15 cellular contexts compared by ENCODE assay signal in the genomic region with DNA sequence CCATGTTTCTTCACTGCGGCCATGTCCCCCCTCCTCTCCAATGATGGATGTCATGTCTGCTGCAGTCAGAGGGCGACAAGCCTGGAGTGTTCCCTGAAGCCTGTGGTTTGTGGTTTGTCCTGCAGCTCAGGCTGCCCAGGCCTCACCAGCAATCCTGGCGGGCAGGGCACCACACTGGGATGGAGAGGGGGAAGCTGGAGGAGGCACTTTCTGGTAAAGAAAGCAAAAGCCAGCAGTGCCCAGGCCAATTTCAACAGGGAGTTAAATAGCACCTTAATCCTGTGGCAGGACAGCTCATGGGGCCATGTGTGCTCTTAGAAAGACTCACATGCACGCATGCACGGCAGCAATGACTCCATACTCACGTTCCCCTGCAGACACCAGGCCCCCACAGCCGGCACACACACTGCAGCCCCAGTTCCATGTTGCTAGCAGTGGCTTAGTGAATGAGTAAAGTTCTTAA.
A peak's percentile ranks its signal among the peaks of the same experiment; 100 is the strongest.
DNase-seq lines count a peak whose midpoint lies in the region; ATAC-seq and TF ChIP-seq lines count a peak whose summit lies in the region.
"Had no signal": no experiment of that assay in that cellular context is flagged by ENCODE, and none has a peak within 500 bp of the region (broad histone marks: within the 10 kb centered on the region; RNA-seq: fewer than 3 reads in every experiment).

No MANE protein-coding gene starts in this region.

- H3K9me3 ChIP-seq in right lobe of liver (no peaks in the 10 kb centered on the region), thoracic aorta (no peaks in the 10 kb centered on the region), lower lobe of right lung (no peaks in the 10 kb centered on the region)

- H3K4me3 ChIP-seq in right lobe of liver = no peak overlapping the region
- H3K4me3 ChIP-seq in thoracic aorta = peak overlapping the region; percentile 46
- no peak overlapping the region for H3K4me3 ChIP-seq in lower lobe of right lung

- 36% methylated on average over 3 of the region's 7 CpGs for WGBS in right lobe of liver (ENCODE audit: insufficient coverage, low coverage, low lambda C conversion rate, missing lambda C conversion rate)

- intact Hi-C loops in right lobe of liver (cut with DNase I) = no loop called here
- intact Hi-C loops in lower lobe of right lung (cut with DNase I) = no loop called here

- DNase-seq in LHCN-M2 (ENCODE audit: low read depth) (peak; percentile 79), astrocyte of the hippocampus (ENCODE audit: low read depth, low spot score) (peak; percentile 84), right lobe of liver (no peak), thoracic aorta (ENCODE audit: low spot score) (no peak), NCI-H446 (lab: John Stamatoyannopoulos, UW) (no peak), DMS79 (lab: John Stamatoyannopoulos, UW) (no peak), lower lobe of right lung (no peak)
- DNase-seq: activated CD4-positive, alpha-beta T cell treated with anti-CD3 and anti-CD28 coated beads for 48 hours; activated naive CD8-positive, alpha-beta T cell treated with anti-CD3 and anti-CD28 coated beads, Interleukin-2, amount 10 ng/mL, durations not matched to agents 7 days and 5 days; activated T-cell treated with anti-CD3 and anti-CD28 coated beads, Interleukin-2, amount 50 U/mL, for 24 hours; NCI-H2029; NCI-H69; T-helper 2 cell had no signal

- H3K36me3 ChIP-seq in right lobe of liver (peaks cover 0 to 35% (median 21%) of the 10 kb centered on the region in 4 donors), thoracic aorta (peaks cover 37% of the 10 kb centered on the region), lower lobe of right lung (peaks cover 95% of the 10 kb centered on the region)

- H3K4me1 ChIP-seq in right lobe of liver = peaks cover 0 to 42% (median 21%) of the 10 kb centered on the region in 4 donors
- peaks cover 15 to 23% of the 10 kb centered on the region in 2 donors for H3K4me1 ChIP-seq in thoracic aorta (ENCODE audit: control insufficient read depth in 1 of 2, low read depth in 2 of 2)
- H3K4me1 ChIP-seq in lower lobe of right lung = no peaks in the 10 kb centered on the region

- H3K27ac ChIP-seq in right lobe of liver (peak overlapping the region; percentile 75 to 92 (median 83)), thoracic aorta (peak overlapping the region; percentile 64 to 79), lower lobe of right lung (no peak overlapping the region)
- H3K27ac ChIP-seq: HL-60 had no signal

- no peaks in the 10 kb centered on the region for H3K27me3 ChIP-seq in right lobe of liver
- no peaks in the 10 kb centered on the region for H3K27me3 ChIP-seq in thoracic aorta (replicated peaks; ENCODE audit: insufficient read depth)
- no peaks in the 10 kb centered on the region for H3K27me3 ChIP-seq in lower lobe of right lung (ENCODE audit: low read depth)

- no peak for TF ChIP-seq POLR2A in right lobe of liver (IDR thresholded peaks at IDR 0.05)

- ATAC-seq in right lobe of liver (no peak), thoracic aorta (ENCODE audit: insufficient number of reproducible peaks, low FRiP score, low read depth) (no peak), lower lobe of right lung (no peak), HG02973 (IDR thresholded peaks at IDR 0.05; ENCODE audit: unreplicated experiment) (no peak)

- TF ChIP-seq CTCF in right lobe of liver (IDR thresholded peaks at IDR 0.05) (no peak), thoracic aorta (IDR thresholded peaks at IDR 0.05) (no peak), lower lobe of right lung (IDR thresholded peaks at IDR 0.05) (no peak)

Comparison
In these comparisons a context has a peak if more than half of its experiments do, and no peak if none do; other contexts are left out.
1. DNase-seq: peak in LHCN-M2 (single experiment) and astrocyte of the hippocampus (single experiment); none in right lobe of liver (0 of 3), thoracic aorta (single experiment), NCI-H446 (0 of 2), DMS79 (single experiment) and lower lobe of right lung (single experiment).